In the genomic region with DNA sequence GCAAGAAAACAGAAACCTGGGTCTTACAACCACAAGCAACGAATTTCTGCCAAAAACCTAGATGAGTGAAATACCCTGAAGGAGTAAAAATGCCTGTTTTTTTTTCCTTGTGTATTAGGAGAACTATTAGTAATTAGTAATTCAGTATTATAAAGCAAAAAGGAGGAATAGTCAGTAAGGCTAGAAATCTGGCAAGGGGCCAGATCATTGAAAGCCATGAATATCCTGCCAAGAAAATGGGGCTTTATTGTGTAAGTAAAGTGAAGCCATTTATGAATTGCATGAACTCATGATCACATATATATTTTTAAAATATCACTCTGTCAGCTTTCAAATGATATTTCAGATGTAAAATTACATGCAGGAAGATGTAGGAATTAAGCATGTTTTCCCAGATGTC, we compare ENCODE assay signal across 16 cellular contexts.
"Had no signal": no experiment of that assay in that cellular context is flagged by ENCODE, and none has a peak within 500 bp of the region (broad histone marks: within the 10 kb centered on the region; RNA-seq: fewer than 3 reads in every experiment).

No MANE protein-coding gene starts in this region.

- H3K4me3 ChIP-seq: coronary artery had no signal

- H3K27me3 Mint-ChIP-seq: activated CD8-positive, alpha-beta T cell treated with anti-CD3 and anti-CD28 coated beads for 36 hours; effector memory CD8-positive, alpha-beta T cell; natural killer cell treated with Interleukin-12 subunit alpha and Interleukin-12 subunit beta and Interleukin-15 and Interleukin-18, amount 100 ng/mL, for 72 hours; stimulated activated naive CD8-positive, alpha-beta T cell treated with anti-CD3 and anti-CD28 coated beads, Interleukin-15, amount 100 ng/mL, for 72 hours; type B pancreatic cell had no signal

- H3K27ac Mint-ChIP-seq: activated CD8-positive, alpha-beta T cell treated with anti-CD3 and anti-CD28 coated beads for 36 hours; activated naive CD4-positive, alpha-beta T cell treated with anti-CD3 and anti-CD28 coated beads, Interleukin-2, amount 50 U/mL, for 72 hours; effector memory CD8-positive, alpha-beta T cell; natural killer cell treated with Interleukin-12 subunit alpha and Interleukin-12 subunit beta and Interleukin-15 and Interleukin-18, amount 100 ng/mL, for 72 hours; type B pancreatic cell; WTC11 had no signal

- H3K4me1 Mint-ChIP-seq: stimulated activated naive CD8-positive, alpha-beta T cell treated with anti-CD3 and anti-CD28 coated beads, Interleukin-15, amount 100 ng/mL, for 72 hours; WTC11 had no signal

- DNase-seq: activated CD4-positive, alpha-beta T cell treated with anti-CD3 and anti-CD28 coated beads for 4 hours; activated CD8-positive, alpha-beta T cell treated with anti-CD3 and anti-CD28 coated beads for 36 hours; activated effector memory CD4-positive, alpha-beta T cell treated with Interleukin-2 at 50 U/mL for 16 hours; activated T-cell treated with anti-CD3 and anti-CD28 coated beads, Interleukin-2, amount 50 U/mL, for 4 hours; caudate nucleus; effector memory CD8-positive, alpha-beta T cell; hypothalamus; left ventricle myocardium superior; mesendoderm; stimulated activated CD4-positive, alpha-beta T cell treated with anti-CD3 and anti-CD28 coated beads, Interleukin-1b, Interleukin-23, amount 100 ng/mL, for 48 hours; stimulated activated naive CD8-positive, alpha-beta T cell treated with anti-CD3 and anti-CD28 coated beads, Interleukin-15, amount 100 ng/mL, for 72 hours had no signal

- H3K4me3 Mint-ChIP-seq: activated CD8-positive, alpha-beta T cell treated with anti-CD3 and anti-CD28 coated beads for 36 hours; activated T-cell treated with anti-CD3 and anti-CD28 coated beads, Interleukin-2, amount 50 U/mL, for 4 hours; effector memory CD8-positive, alpha-beta T cell; natural killer cell treated with Interleukin-12 subunit alpha and Interleukin-12 subunit beta and Interleukin-15 and Interleukin-18, amount 100 ng/mL, for 72 hours; stimulated activated naive CD8-positive, alpha-beta T cell treated with anti-CD3 and anti-CD28 coated beads, Interleukin-15, amount 100 ng/mL, for 72 hours; type B pancreatic cell; WTC11 had no signal
